Comparison of ENCODE assay signal across 1 cellular context in the genomic region with DNA sequence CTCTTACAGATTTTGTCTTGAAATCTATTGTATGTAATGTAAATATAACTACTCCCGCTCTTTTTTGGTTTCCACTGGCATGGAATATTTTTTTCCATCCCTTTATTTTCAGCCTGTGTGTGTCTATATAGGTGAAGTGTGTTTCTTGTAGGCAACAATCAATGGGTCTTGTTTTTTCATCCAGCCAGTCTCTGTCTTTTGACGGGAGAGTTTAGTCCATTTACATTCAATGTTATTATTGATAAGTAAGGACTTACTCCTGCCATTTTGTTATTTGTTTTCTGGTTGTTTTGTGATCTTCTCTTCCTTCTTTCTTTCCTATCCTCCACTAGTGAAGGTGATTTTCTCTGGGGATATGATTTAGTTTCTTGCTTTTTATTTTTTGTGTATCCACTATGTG.
DNase-seq lines count a peak whose midpoint lies in the region; ATAC-seq, FAIRE-seq and TF ChIP-seq lines count a peak whose summit lies in the region.
"Not testable (repeated sequence)": the region's sequence is repeated elsewhere in the genome, so short reads cannot be mapped to it uniquely, and the experiment has no call there.

No MANE protein-coding gene starts in this region.

- not testable (repeated sequence) for H3K79me2 ChIP-seq in K562 (ENCODE audit: control insufficient read depth, insufficient read depth, low read length)

- TF ChIP-seq CTCF in K562 (IDR thresholded peaks at IDR 0.05 in 2 of 3, conservative IDR thresholded peaks at IDR 0.05 in 1 of 3; ENCODE audit: insufficient read depth in 2 of 3, low read depth in 1 of 3, low read length in 3 of 3), result not testable (repeated sequence)

- POLR2A ChIA-PET in K562 (lab: Yijun Ruan, JAX), result not testable (repeated sequence)

- not testable (repeated sequence) for TF ChIP-seq EP300 in K562 (IDR thresholded peaks at IDR 0.05; ENCODE audit: low read length)

- H3K4me3 ChIP-seq in K562, result not testable (repeated sequence)

- not testable (repeated sequence) for H2AFZ ChIP-seq in K562 (ENCODE audit: low read depth, low read length)

- DNase-seq in K562 (ENCODE audit: extremely low read depth in 1 of 4, low spot score in 3 of 4), result not testable (repeated sequence)

- not testable (repeated sequence) for TF ChIP-seq POLR2A in K562 (conservative IDR thresholded peaks at IDR 0.05)

- not testable (repeated sequence) for H3K9me3 ChIP-seq in K562 (replicated peaks; ENCODE audit: control insufficient read depth, insufficient read depth, low read depth, low read length)

- 0% methylated on average over 2 of the region's 2 CpGs for WGBS in K562 (ENCODE audit: insufficient coverage, low coverage, missing lambda C conversion rate)

- FAIRE-seq in K562 (lab: Jason Lieb, UNC), result not testable (repeated sequence)

- H3K36me3 ChIP-seq in K562 (ENCODE audit: control insufficient read depth, insufficient read depth, low read length), result not testable (repeated sequence)

- TF ChIP-seq RAD21 in K562 (CRISPR knock-in tag; conservative IDR thresholded peaks at IDR 0.05 in 1 of 2, IDR thresholded peaks at IDR 0.05 in 1 of 2), result not testable (repeated sequence)

- CTCF ChIA-PET in K562 (lab: Yijun Ruan, JAX; ENCODE audit: low intra/inter-chr PET ratio), result not testable (repeated sequence)

- H3K27me3 ChIP-seq in K562 (ENCODE audit: control insufficient read depth in 2 of 2, insufficient read depth in 2 of 2, low read length in 2 of 2), result not testable (repeated sequence)

- not testable (repeated sequence) for H3K27ac ChIP-seq in K562 (ENCODE audit: extremely low read depth, low read depth, low read length)

- not testable (repeated sequence) for BruUV-seq in K562 (replicated peaks; lab: Mats Ljungman, UMichigan)

- H3K4me1 ChIP-seq in K562 (replicated peaks in 1 of 2; ENCODE audit: control insufficient read depth in 2 of 2, insufficient read depth in 2 of 2, low read length in 2 of 2), result not testable (repeated sequence)

- H4K20me1 ChIP-seq in K562 (replicated peaks; ENCODE audit: control insufficient read depth, insufficient read depth, low read length), result not testable (repeated sequence)

- not testable (repeated sequence) for H3K4me2 ChIP-seq in K562 (ENCODE audit: insufficient read depth, low read length)

- in situ Hi-C loops in K562 (cut with MboI), result loop anchor here (10.0 kb wide), 1 partner anchor 156 kb away; no protein-coding TSS in a partner anchor

- intact Hi-C loops in K562 (cut with micrococcal nuclease), result not testable (repeated sequence)

- not testable (repeated sequence) for H3K9me1 ChIP-seq in K562 (ENCODE audit: control insufficient read depth, insufficient read depth, low read length)

- not testable (repeated sequence) for H3K9ac ChIP-seq in K562 (ENCODE audit: insufficient read depth in 1 of 2, low read depth in 2 of 2, low read length in 2 of 2)

- not testable (repeated sequence) for ATAC-seq in K562

TF ChIP-seq in K562, 482 proteins besides CTCF, POLR2A, EP300 and RAD21:
- TF ChIP-seq ZNF354B (CRISPR knock-in tag; IDR thresholded peaks at IDR 0.05), result peak; percentile 66; the same call in 1 of the 2 replicates
- TF ChIP-seq ZNF507 (tag; conservative IDR thresholded peaks at IDR 0.05), result peak; percentile 93
